9 cellular contexts compared by ENCODE assay signal in genomic region chr2:197804758-197805597, GRCh38. TPM values are rescaled to one million over a fixed set of nuclear protein-coding genes. Genes with fewer than 3 reads are reported as not detected.
A peak's percentile ranks its signal among the peaks of the same experiment; 100 is the strongest.
DNase-seq lines count a peak whose midpoint lies in the region; ATAC-seq and TF ChIP-seq lines count a peak whose summit lies in the region.
"Had no signal": no experiment of that assay in that cellular context is flagged by ENCODE, and none has a peak within 500 bp of the region (broad histone marks: within the 10 kb centered on the region; RNA-seq: fewer than 3 reads in every experiment).

No MANE protein-coding gene starts in this region.

- H3K4me3 ChIP-seq in Jurkat, Clone E6-1 (ENCODE audit: low read length): peak overlapping the region; percentile 65
- peak overlapping the region; percentile 66 for H3K4me3 ChIP-seq in fibroblast of villous mesenchyme (ENCODE audit: low read depth, low read length)
- H3K4me3 ChIP-seq in neutrophil (ENCODE audit: low read depth in 1 of 2, low read length in 1 of 2): peak overlapping the region; percentile 46 to 65

- no peaks in the 10 kb centered on the region for H3K9me3 Mint-ChIP-seq in activated T-helper 2 cell treated with anti-CD3 and anti-CD28 coated beads, Interferon-gamma antibody, Interleukin-2, Interleukin-4, amounts not matched to agents 10 μg/mL and 5 μg/mL and 100 μg/mL, durations not matched to agents 14 hours and 24 hours and 36 hours

- H3K4me1 Mint-ChIP-seq in activated T-helper 2 cell treated with anti-CD3 and anti-CD28 coated beads, Interferon-gamma antibody, Interleukin-2, Interleukin-4, amounts not matched to agents 10 μg/mL and 5 μg/mL and 100 μg/mL, durations not matched to agents 14 hours and 24 hours and 36 hours (ENCODE audit: low read depth): peaks cover 46% of the 10 kb centered on the region

- TF ChIP-seq CTCF in fibroblast of villous mesenchyme (IDR thresholded peaks at IDR 0.05; ENCODE audit: insufficient read depth, low read depth, low read length): no peak
- TF ChIP-seq CTCF in neutrophil (IDR thresholded peaks at IDR 0.05): no peak

- peak; percentile 61 for DNase-seq in COLO668 (lab: John Stamatoyannopoulos, UW; ENCODE audit: unreplicated experiment)
- no peak for DNase-seq in Jurkat, Clone E6-1 (ENCODE audit: low read depth, low spot score)
- DNase-seq in activated T-helper 2 cell treated with anti-CD3 and anti-CD28 coated beads, Interferon-gamma antibody, Interleukin-2, Interleukin-4, amounts not matched to agents 10 μg/mL and 5 μg/mL and 100 μg/mL, durations not matched to agents 14 hours and 24 hours and 36 hours (ENCODE audit: low spot score): peak; percentile 33
- peak; percentile 17 for DNase-seq in fibroblast of villous mesenchyme (ENCODE audit: low read depth)
- DNase-seq in HT-29 (ENCODE audit: low spot score): no peak
- DNase-seq in inferior parietal cortex (ENCODE audit: extremely low spot score): no peak

- H3K27ac Mint-ChIP-seq in activated T-helper 2 cell treated with anti-CD3 and anti-CD28 coated beads, Interferon-gamma antibody, Interleukin-2, Interleukin-4, amounts not matched to agents 10 μg/mL and 5 μg/mL and 100 μg/mL, durations not matched to agents 14 hours and 24 hours and 36 hours: peak overlapping the region; percentile 50

- H3K36me3 Mint-ChIP-seq in activated T-helper 2 cell treated with anti-CD3 and anti-CD28 coated beads, Interferon-gamma antibody, Interleukin-2, Interleukin-4, amounts not matched to agents 10 μg/mL and 5 μg/mL and 100 μg/mL, durations not matched to agents 14 hours and 24 hours and 36 hours (ENCODE audit: low read depth): no peaks in the 10 kb centered on the region

- H3K4me1 ChIP-seq in neutrophil (ENCODE audit: control insufficient read depth in 1 of 2, insufficient read depth in 1 of 2, low read depth in 1 of 2, low read length in 1 of 2): peaks cover 14 to 33% of the 10 kb centered on the region in 2 experiments

- peaks cover 91% of the 10 kb centered on the region for H3K27me3 ChIP-seq in neutrophil

- intact Hi-C loops in activated T-helper 2 cell treated with anti-CD3 and anti-CD28 coated beads, Interferon-gamma antibody, Interleukin-2, Interleukin-4, amounts not matched to agents 10 μg/mL and 5 μg/mL and 100 μg/mL, durations not matched to agents 14 hours and 24 hours and 36 hours (cut with micrococcal nuclease): loop anchor here (1.0 to 5.0 kb wide), 6 partner anchors 33 to 202 kb away; no protein-coding TSS in a partner anchor

- H3K27me3 Mint-ChIP-seq in activated T-helper 2 cell treated with anti-CD3 and anti-CD28 coated beads, Interferon-gamma antibody, Interleukin-2, Interleukin-4, amounts not matched to agents 10 μg/mL and 5 μg/mL and 100 μg/mL, durations not matched to agents 14 hours and 24 hours and 36 hours (ENCODE audit: low read depth): peaks cover 23% of the 10 kb centered on the region

- no peaks in the 10 kb centered on the region for H3K9me3 ChIP-seq in neutrophil

- peak; percentile 25 for ATAC-seq in GM21423 (IDR thresholded peaks at IDR 0.05; ENCODE audit: unreplicated experiment)

- peak overlapping the region; percentile 92 for H3K4me3 Mint-ChIP-seq in activated T-helper 2 cell treated with anti-CD3 and anti-CD28 coated beads, Interferon-gamma antibody, Interleukin-2, Interleukin-4, amounts not matched to agents 10 μg/mL and 5 μg/mL and 100 μg/mL, durations not matched to agents 14 hours and 24 hours and 36 hours (ENCODE audit: low read depth)

- H3K36me3 ChIP-seq in neutrophil: no peaks in the 10 kb centered on the region

- H3K27ac ChIP-seq in neutrophil: peak overlapping the region; percentile 9

RNA-seq across cellular contexts. Expression of gene PLCL1, which starts 0.6 kb away (rescaled TPM):
- 0.37 TPM for polyA plus RNA-seq in Jurkat, Clone E6-1 (2012; ENCODE audit: insufficient read depth, insufficient read length)
- 1.8 and 2.0 TPM in 2 replicates for total RNA-seq in activated T-helper 2 cell treated with anti-CD3 and anti-CD28 coated beads, Interferon-gamma antibody, Interleukin-2, Interleukin-4, amounts not matched to agents 10 μg/mL and 5 μg/mL and 100 μg/mL, durations not matched to agents 14 hours and 24 hours and 36 hours
- 0.43 and 0.64 TPM in 2 replicates for total RNA-seq in fibroblast of villous mesenchyme
- 0.08 and 0.13 TPM in 2 replicates for total RNA-seq in HT-29 (2014; rRNA removed; shearing (Covaris generic))

RNA-seq across cellular contexts. Expression of gene BOLL, which starts 19.9 kb away (rescaled TPM):
- not detected for polyA plus RNA-seq in Jurkat, Clone E6-1 (2012; ENCODE audit: insufficient read depth, insufficient read length)
- total RNA-seq in activated T-helper 2 cell treated with anti-CD3 and anti-CD28 coated beads, Interferon-gamma antibody, Interleukin-2, Interleukin-4, amounts not matched to agents 10 μg/mL and 5 μg/mL and 100 μg/mL, durations not matched to agents 14 hours and 24 hours and 36 hours: not detected in 2 replicates
- total RNA-seq in fibroblast of villous mesenchyme: not detected in 2 replicates
- total RNA-seq in HT-29 (2014; rRNA removed; shearing (Covaris generic)): not detected in 2 replicates
- total RNA-seq: T-helper 1 cell treated with Interleukin-12 subunit alpha and Interleukin-12 subunit beta and Interleukin-4 antibody, amounts not matched to agents 30 ng/mL and 1 ng/mL, for 36 hours had no signal

Comparison
In these comparisons a context has a peak if more than half of its experiments do, and no peak if none do; other contexts are left out.
1. DNase-seq: peak in COLO668 (single experiment), activated T-helper 2 cell treated with anti-CD3 and anti-CD28 coated beads, Interferon-gamma antibody, Interleukin-2, Interleukin-4, amounts not matched to agents 10 μg/mL and 5 μg/mL and 100 μg/mL, durations not matched to agents 14 hours and 24 hours and 36 hours (single experiment) and fibroblast of villous mesenchyme (single experiment); none in Jurkat, Clone E6-1 (single experiment), HT-29 (single experiment) and inferior parietal cortex (single experiment).
2. Peak in every context shown above with its lines, with median percentiles within 50 percentile points of each other: H3K4me3 ChIP-seq.